2 cellular contexts compared by ENCODE assay signal in the genomic region with DNA sequence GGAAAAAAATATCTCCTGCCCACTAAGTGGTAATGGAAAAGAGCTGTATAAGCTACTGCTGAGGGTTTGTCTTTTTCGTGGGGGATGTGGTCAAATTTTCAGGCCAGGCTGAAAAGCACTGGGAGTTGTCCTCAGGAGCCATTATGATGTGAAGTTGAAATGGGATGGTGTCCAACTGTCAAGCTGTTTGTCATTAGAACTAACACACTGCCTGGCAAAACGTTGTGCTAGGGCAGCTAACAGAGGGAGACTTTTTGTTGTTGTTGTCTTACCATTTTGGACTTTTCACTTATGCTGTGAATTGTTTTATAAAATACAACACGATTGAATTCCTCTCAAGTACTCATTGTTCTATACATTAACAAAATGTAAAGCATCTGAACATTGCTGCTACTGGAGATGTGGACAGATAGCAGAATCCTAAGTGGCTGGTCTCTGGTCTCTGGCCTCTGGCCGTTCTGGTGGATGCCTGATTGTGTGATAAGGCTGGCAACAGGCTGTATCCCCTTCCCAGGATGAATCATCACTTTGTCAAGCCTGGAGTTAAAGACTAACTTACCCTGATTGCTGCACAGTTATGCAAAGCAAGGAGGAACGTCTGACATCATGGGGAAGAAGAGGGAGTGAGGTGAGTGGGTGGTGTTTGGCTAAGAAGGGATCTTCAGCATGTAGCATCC.
A peak's percentile ranks its signal among the peaks of the same experiment; 100 is the strongest.
TF ChIP-seq lines count a peak whose summit lies in the region.

No MANE protein-coding gene starts in this region.

TF ChIP-seq in HCT116, 20 proteins besides CTCF, POLR2A, EP300 and RAD21:
- TF ChIP-seq SP1 (IDR thresholded peaks at IDR 0.05; ENCODE audit: low read depth) (peak; percentile 21; the same call in 1 of the 2 replicates), TCF7L2 (IDR thresholded peaks at IDR 0.05; ENCODE audit: borderline replicate concordance, extremely low read depth, insufficient read depth, insufficient read length) (no peak), CEBPB (IDR thresholded peaks at IDR 0.05; ENCODE audit: low read depth) (peak; percentile 52; the same call in 1 of the 2 replicates), SRF (IDR thresholded peaks at IDR 0.05; ENCODE audit: low read depth) (no peak), POLR2AphosphoS5 (IDR thresholded peaks at IDR 0.05; ENCODE audit: low read depth, low read length) (no peak), YY1 (IDR thresholded peaks at IDR 0.05; ENCODE audit: extremely low read depth, insufficient replicate concordance, low read depth, low read length) (no peak), JUND (IDR thresholded peaks at IDR 0.05) (peak; percentile 37; the same call in 1 of the 2 replicates), CBX3 (IDR thresholded peaks at IDR 0.05; ENCODE audit: low read depth) (peak; percentile 44; the same call in 1 of the 2 replicates), EZH2phosphoT487 (IDR thresholded peaks at IDR 0.05; ENCODE audit: borderline replicate concordance) (no peak), EGR1 (IDR thresholded peaks at IDR 0.05; ENCODE audit: low read depth) (0 out of 2 replicates have a peak, but pooled peaks have one; percentile 32), ZFX (IDR thresholded peaks at IDR 0.05) (no peak), SIN3A (IDR thresholded peaks at IDR 0.05; ENCODE audit: low read depth) (no peak), ZNF274 (IDR thresholded peaks at IDR 0.05; ENCODE audit: low read depth, low read length) (no peak), ELF1 (IDR thresholded peaks at IDR 0.05; ENCODE audit: borderline replicate concordance, low read depth) (no peak), FOSL1 (IDR thresholded peaks at IDR 0.05; ENCODE audit: low read depth) (peak; percentile 27; the same call in 1 of the 2 replicates), EZH2 (IDR thresholded peaks at IDR 0.05) (no peak)
- TF ChIP-seq, protein P1, sequence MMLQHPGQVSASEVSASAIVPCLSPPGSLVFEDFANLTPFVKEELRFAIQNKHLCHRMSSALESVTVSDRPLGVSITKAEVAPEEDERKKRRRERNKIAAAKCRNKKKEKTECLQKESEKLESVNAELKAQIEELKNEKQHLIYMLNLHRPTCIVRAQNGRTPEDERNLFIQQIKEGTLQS (IDR thresholded peaks at IDR 0.05): no peak
- TF ChIP-seq, protein P2, sequence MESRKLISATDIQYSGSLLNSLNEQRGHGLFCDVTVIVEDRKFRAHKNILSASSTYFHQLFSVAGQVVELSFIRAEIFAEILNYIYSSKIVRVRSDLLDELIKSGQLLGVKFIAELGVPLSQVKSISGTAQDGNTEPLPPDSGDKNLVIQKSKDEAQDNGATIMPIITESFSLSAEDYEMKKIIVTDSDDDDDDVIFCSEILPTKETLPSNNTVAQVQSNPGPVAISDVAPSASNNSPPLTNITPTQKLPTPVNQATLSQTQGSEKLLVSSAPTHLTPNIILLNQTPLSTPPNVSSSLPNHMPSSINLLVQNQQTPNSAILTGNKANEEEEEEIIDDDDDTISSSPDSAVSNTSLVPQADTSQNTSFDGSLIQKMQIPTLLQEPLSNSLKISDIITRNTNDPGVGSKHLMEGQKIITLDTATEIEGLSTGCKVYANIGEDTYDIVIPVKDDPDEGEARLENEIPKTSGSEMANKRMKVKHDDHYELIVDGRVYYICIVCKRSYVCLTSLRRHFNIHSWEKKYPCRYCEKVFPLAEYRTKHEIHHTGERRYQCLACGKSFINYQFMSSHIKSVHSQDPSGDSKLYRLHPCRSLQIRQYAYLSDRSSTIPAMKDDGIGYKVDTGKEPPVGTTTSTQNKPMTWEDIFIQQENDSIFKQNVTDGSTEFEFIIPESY (IDR thresholded peaks at IDR 0.05; ENCODE audit: extremely low read depth, insufficient replicate concordance, low read length): no peak
- TF ChIP-seq, protein P3, sequence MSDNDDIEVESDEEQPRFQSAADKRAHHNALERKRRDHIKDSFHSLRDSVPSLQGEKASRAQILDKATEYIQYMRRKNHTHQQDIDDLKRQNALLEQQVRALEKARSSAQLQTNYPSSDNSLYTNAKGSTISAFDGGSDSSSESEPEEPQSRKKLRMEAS (IDR thresholded peaks at IDR 0.05): no peak
- TF ChIP-seq, protein P4, sequence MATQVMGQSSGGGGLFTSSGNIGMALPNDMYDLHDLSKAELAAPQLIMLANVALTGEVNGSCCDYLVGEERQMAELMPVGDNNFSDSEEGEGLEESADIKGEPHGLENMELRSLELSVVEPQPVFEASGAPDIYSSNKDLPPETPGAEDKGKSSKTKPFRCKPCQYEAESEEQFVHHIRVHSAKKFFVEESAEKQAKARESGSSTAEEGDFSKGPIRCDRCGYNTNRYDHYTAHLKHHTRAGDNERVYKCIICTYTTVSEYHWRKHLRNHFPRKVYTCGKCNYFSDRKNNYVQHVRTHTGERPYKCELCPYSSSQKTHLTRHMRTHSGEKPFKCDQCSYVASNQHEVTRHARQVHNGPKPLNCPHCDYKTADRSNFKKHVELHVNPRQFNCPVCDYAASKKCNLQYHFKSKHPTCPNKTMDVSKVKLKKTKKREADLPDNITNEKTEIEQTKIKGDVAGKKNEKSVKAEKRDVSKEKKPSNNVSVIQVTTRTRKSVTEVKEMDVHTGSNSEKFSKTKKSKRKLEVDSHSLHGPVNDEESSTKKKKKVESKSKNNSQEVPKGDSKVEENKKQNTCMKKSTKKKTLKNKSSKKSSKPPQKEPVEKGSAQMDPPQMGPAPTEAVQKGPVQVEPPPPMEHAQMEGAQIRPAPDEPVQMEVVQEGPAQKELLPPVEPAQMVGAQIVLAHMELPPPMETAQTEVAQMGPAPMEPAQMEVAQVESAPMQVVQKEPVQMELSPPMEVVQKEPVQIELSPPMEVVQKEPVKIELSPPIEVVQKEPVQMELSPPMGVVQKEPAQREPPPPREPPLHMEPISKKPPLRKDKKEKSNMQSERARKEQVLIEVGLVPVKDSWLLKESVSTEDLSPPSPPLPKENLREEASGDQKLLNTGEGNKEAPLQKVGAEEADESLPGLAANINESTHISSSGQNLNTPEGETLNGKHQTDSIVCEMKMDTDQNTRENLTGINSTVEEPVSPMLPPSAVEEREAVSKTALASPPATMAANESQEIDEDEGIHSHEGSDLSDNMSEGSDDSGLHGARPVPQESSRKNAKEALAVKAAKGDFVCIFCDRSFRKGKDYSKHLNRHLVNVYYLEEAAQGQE (IDR thresholded peaks at IDR 0.05; ENCODE audit: low read depth): no peak

TF ChIP-seq in SK-N-SH, 30 proteins besides CTCF, POLR2A, EP300 and RAD21 (continues in another document):
- TF ChIP-seq CHD2 (IDR thresholded peaks at IDR 0.05; ENCODE audit: low read length, partially characterized antibody): peak; percentile 91
- TF ChIP-seq MEF2A (IDR thresholded peaks at IDR 0.05; ENCODE audit: borderline replicate concordance, low read depth): no peak
- TF ChIP-seq YY1 (IDR thresholded peaks at IDR 0.05; ENCODE audit: low read depth): no peak; the same call in 1 of the 2 replicates
- no peak for TF ChIP-seq NRF1 (IDR thresholded peaks at IDR 0.05; ENCODE audit: low read depth, low read length)
- TF ChIP-seq, protein P5, sequence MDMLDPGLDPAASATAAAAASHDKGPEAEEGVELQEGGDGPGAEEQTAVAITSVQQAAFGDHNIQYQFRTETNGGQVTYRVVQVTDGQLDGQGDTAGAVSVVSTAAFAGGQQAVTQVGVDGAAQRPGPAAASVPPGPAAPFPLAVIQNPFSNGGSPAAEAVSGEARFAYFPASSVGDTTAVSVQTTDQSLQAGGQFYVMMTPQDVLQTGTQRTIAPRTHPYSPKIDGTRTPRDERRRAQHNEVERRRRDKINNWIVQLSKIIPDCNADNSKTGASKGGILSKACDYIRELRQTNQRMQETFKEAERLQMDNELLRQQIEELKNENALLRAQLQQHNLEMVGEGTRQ (IDR thresholded peaks at IDR 0.05; ENCODE audit: borderline replicate concordance, low read depth, low read length): no peak
- no peak for TF ChIP-seq GABPA (IDR thresholded peaks at IDR 0.05; ENCODE audit: low read depth)
- TF ChIP-seq FOSL2 (IDR thresholded peaks at IDR 0.05; ENCODE audit: borderline replicate concordance, low read depth): peak; percentile 94
- peak; percentile 95 for TF ChIP-seq RCOR1 (IDR thresholded peaks at IDR 0.05; ENCODE audit: low read length)
- TF ChIP-seq RFX5 (IDR thresholded peaks at IDR 0.05; ENCODE audit: low read length): peak; percentile 53; the same call in 1 of the 2 replicates
- TF ChIP-seq RXRA (IDR thresholded peaks at IDR 0.05; ENCODE audit: borderline replicate concordance, low read depth): no peak; the same call in 1 of the 2 replicates
- peak; percentile 99 for TF ChIP-seq GATA2 (CRISPR knock-in tag; IDR thresholded peaks at IDR 0.05)
- no peak for TF ChIP-seq SMC3 (IDR thresholded peaks at IDR 0.05; ENCODE audit: low read depth, low read length)
- TF ChIP-seq TAF1 (IDR thresholded peaks at IDR 0.05; ENCODE audit: borderline replicate concordance, low read depth, low read length): no peak; the same call in 1 of the 2 replicates
- no peak for TF ChIP-seq FOXM1 (IDR thresholded peaks at IDR 0.05; ENCODE audit: low read depth)
- TF ChIP-seq FOXJ3 (CRISPR knock-in tag; IDR thresholded peaks at IDR 0.05): peak; percentile 85; the same call in 1 of the 2 replicates
- TF ChIP-seq SIN3A (IDR thresholded peaks at IDR 0.05; ENCODE audit: borderline replicate concordance, low read depth, low read length): no peak
- TF ChIP-seq, protein P6, sequence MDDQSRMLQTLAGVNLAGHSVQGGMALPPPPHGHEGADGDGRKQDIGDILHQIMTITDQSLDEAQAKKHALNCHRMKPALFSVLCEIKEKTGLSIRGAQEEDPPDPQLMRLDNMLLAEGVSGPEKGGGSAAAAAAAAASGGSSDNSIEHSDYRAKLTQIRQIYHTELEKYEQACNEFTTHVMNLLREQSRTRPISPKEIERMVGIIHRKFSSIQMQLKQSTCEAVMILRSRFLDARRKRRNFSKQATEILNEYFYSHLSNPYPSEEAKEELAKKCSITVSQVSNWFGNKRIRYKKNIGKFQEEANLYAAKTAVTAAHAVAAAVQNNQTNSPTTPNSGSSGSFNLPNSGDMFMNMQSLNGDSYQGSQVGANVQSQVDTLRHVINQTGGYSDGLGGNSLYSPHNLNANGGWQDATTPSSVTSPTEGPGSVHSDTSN (IDR thresholded peaks at IDR 0.05): peak; percentile 83
- TF ChIP-seq, protein P7, sequence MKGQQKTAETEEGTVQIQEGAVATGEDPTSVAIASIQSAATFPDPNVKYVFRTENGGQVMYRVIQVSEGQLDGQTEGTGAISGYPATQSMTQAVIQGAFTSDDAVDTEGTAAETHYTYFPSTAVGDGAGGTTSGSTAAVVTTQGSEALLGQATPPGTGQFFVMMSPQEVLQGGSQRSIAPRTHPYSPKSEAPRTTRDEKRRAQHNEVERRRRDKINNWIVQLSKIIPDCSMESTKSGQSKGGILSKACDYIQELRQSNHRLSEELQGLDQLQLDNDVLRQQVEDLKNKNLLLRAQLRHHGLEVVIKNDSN (IDR thresholded peaks at IDR 0.05; ENCODE audit: borderline replicate concordance, low read depth): no peak
- TF ChIP-seq TCF12 (IDR thresholded peaks at IDR 0.05): peak; percentile 90
- TF ChIP-seq POLR2AphosphoS5 (IDR thresholded peaks at IDR 0.05; ENCODE audit: low read depth, low read length): peak; percentile 75; the same call in 1 of the 2 replicates
- TF ChIP-seq, protein P3 (IDR thresholded peaks at IDR 0.05; ENCODE audit: low read depth): peak; percentile 72
- TF ChIP-seq JUND (IDR thresholded peaks at IDR 0.05): peak; percentile 93
- TF ChIP-seq, protein P2 (IDR thresholded peaks at IDR 0.05; ENCODE audit: borderline replicate concordance, low read depth): no peak
- TF ChIP-seq NFIC (IDR thresholded peaks at IDR 0.05; ENCODE audit: borderline replicate concordance): peak; percentile 84
- TF ChIP-seq TEAD4 (IDR thresholded peaks at IDR 0.05; ENCODE audit: borderline replicate concordance, insufficient read depth): peak; percentile 65; the same call in 1 of the 2 replicates
- TF ChIP-seq, protein P8, sequence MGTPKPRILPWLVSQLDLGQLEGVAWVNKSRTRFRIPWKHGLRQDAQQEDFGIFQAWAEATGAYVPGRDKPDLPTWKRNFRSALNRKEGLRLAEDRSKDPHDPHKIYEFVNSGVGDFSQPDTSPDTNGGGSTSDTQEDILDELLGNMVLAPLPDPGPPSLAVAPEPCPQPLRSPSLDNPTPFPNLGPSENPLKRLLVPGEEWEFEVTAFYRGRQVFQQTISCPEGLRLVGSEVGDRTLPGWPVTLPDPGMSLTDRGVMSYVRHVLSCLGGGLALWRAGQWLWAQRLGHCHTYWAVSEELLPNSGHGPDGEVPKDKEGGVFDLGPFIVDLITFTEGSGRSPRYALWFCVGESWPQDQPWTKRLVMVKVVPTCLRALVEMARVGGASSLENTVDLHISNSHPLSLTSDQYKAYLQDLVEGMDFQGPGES (IDR thresholded peaks at IDR 0.05; ENCODE audit: low read depth, low read length): no peak
- TF ChIP-seq EZH2phosphoT487 (IDR thresholded peaks at IDR 0.05; ENCODE audit: borderline replicate concordance, low read depth): no peak
- TF ChIP-seq, protein P4 (IDR thresholded peaks at IDR 0.05; ENCODE audit: low read depth, low read length): peak; percentile 69
- TF ChIP-seq ELF1 (IDR thresholded peaks at IDR 0.05): no peak
